Comparison of ENCODE assay signal across 1 cellular context in genomic region chr9:13268469-13268868, GRCh38.
TF ChIP-seq lines count a peak whose summit lies in the region.

No MANE protein-coding gene starts in this region.

TF ChIP-seq in A549, 52 proteins besides CTCF, POLR2A, EP300 and RAD21:
- TF ChIP-seq RCOR1 (IDR thresholded peaks at IDR 0.05; ENCODE audit: low read depth, low read length) (no peak), JUNB (IDR thresholded peaks at IDR 0.05) (no peak), GATA3 (IDR thresholded peaks at IDR 0.05; ENCODE audit: borderline replicate concordance) (peak; percentile 57; the same call in 1 of the 2 replicates), HEYL (CRISPR knock-in tag; IDR thresholded peaks at IDR 0.05) (no peak), ZSCAN20 (CRISPR knock-in tag; IDR thresholded peaks at IDR 0.05) (no peak), HOXB13 (CRISPR knock-in tag; IDR thresholded peaks at IDR 0.05; ENCODE audit: low read depth) (no peak), ATOH8 (CRISPR knock-in tag; IDR thresholded peaks at IDR 0.05; ENCODE audit: low read depth) (no peak), BCL3 (IDR thresholded peaks at IDR 0.05) (no peak), KDM1A (IDR thresholded peaks at IDR 0.05; ENCODE audit: low read depth) (no peak), FOSL2 (IDR thresholded peaks at IDR 0.05) (peak; percentile 56; the same call in 1 of the 2 replicates), FOSL2 (CRISPR knock-in tag; IDR thresholded peaks at IDR 0.05) (peak; percentile 90), MAX (IDR thresholded peaks at IDR 0.05) (peak; percentile 63), NPAS2 (CRISPR knock-in tag; IDR thresholded peaks at IDR 0.05; ENCODE audit: borderline replicate concordance) (no peak), EHF (CRISPR knock-in tag; IDR thresholded peaks at IDR 0.05) (no peak), PBX3 (IDR thresholded peaks at IDR 0.05) (no peak), RARB (CRISPR knock-in tag; IDR thresholded peaks at IDR 0.05) (no peak), TFCP2L1 (CRISPR knock-in tag; IDR thresholded peaks at IDR 0.05) (no peak), NFE2L2 (conservative IDR thresholded peaks at IDR 0.05; ENCODE audit: low read length) (no peak), MAFK (IDR thresholded peaks at IDR 0.05; ENCODE audit: partially characterized antibody) (no peak), FOXS1 (CRISPR knock-in tag; IDR thresholded peaks at IDR 0.05) (no peak), FOSB (CRISPR knock-in tag; IDR thresholded peaks at IDR 0.05) (no peak), USF2 (IDR thresholded peaks at IDR 0.05) (no peak), E2F6 (IDR thresholded peaks at IDR 0.05; ENCODE audit: borderline replicate concordance, low read depth) (no peak), BHLHE40 (IDR thresholded peaks at IDR 0.05; ENCODE audit: low read depth, low read length) (no peak), MYC (IDR thresholded peaks at IDR 0.05; ENCODE audit: borderline replicate concordance, low read length) (no peak), SMC3 (IDR thresholded peaks at IDR 0.05) (no peak), HOXA7 (CRISPR knock-in tag; IDR thresholded peaks at IDR 0.05) (no peak), HOXB5 (CRISPR knock-in tag; IDR thresholded peaks at IDR 0.05) (0 out of 2 replicates have a peak, but pooled peaks have one; percentile 33), KDM5A (IDR thresholded peaks at IDR 0.05) (no peak), CHD4 (IDR thresholded peaks at IDR 0.05; ENCODE audit: borderline replicate concordance) (no peak), MAZ (IDR thresholded peaks at IDR 0.05; ENCODE audit: borderline replicate concordance, low read depth, low read length) (no peak), PHF8 (IDR thresholded peaks at IDR 0.05; ENCODE audit: borderline replicate concordance, low read depth) (no peak), HES2 (IDR thresholded peaks at IDR 0.05) (no peak), CEBPB (IDR thresholded peaks at IDR 0.05) (no peak), SREBF2 (IDR thresholded peaks at IDR 0.05) (no peak), RFX5 (IDR thresholded peaks at IDR 0.05) (no peak), ESRRA (IDR thresholded peaks at IDR 0.05; ENCODE audit: borderline replicate concordance, low read length) (no peak)
TF ChIP-seq in A549: peak in this region for 4.
